ENCODE assay signal across 24 cellular contexts in the genomic region with DNA sequence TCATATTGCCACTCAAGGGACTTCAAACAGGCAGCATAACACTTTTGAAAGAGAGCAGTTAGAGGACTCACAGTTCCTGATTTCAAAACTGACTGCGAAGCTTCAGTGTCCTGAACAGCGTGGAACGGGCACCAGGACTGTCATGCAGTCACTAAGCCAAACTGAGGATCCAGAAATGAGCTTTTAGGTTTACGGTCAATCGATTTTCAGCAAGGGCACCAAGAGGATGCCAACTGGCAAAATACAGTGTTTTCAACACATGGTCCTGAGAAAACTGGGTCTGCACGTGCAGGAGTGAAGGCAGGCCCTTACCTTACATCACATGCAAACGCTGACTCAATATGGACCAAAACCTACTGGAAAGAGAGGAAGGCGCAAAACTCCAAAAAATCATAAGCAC. TPM values are rescaled to one million over a fixed set of nuclear protein-coding genes. Genes with fewer than 3 reads are reported as not detected.
DNase-seq lines count a peak whose midpoint lies in the region; ATAC-seq and TF ChIP-seq lines count a peak whose summit lies in the region.
"Had no signal": no experiment of that assay in that cellular context is flagged by ENCODE, and none has a peak within 500 bp of the region (broad histone marks: within the 10 kb centered on the region; RNA-seq: fewer than 3 reads in every experiment).

No MANE protein-coding gene starts in this region.

- no peaks in the 10 kb centered on the region for H3K9me3 ChIP-seq in Panc1 (ENCODE audit: control insufficient read depth, insufficient read depth, low read depth, low read length)
- H3K9me3 ChIP-seq in liver (ENCODE audit: control insufficient read depth in 4 of 4, low read length in 3 of 4), result no peaks in the 10 kb centered on the region
- no peaks in the 10 kb centered on the region for H3K9me3 ChIP-seq in tibial artery
- H3K9me3 ChIP-seq in CD4-positive, alpha-beta memory T cell (ENCODE audit: control insufficient read depth in 1 of 2, low read length in 2 of 2), result no peaks in the 10 kb centered on the region
- H3K9me3 ChIP-seq: A549 had no signal

- no peak overlapping the region for H3K4me3 Mint-ChIP-seq in CD4-positive, alpha-beta memory T cell
- H3K4me3 Mint-ChIP-seq: H9, HFFc6 had no signal

- CTCF ChIA-PET in Panc1 (lab: Charles Lee), result no interaction called here
- CTCF ChIA-PET in CD4-positive, alpha-beta memory T cell (lab: Charles Lee; ENCODE audit: partially characterized antibody), result interaction anchor here (0.9 kb wide), 1 partner anchor 84 kb away, joined by 3 read pairs; no protein-coding TSS in a partner anchor

- no peaks in the 10 kb centered on the region for H3K27me3 ChIP-seq in Panc1 (ENCODE audit: control insufficient read depth, insufficient read depth, low read length)
- no peaks in the 10 kb centered on the region for H3K27me3 ChIP-seq in liver (ENCODE audit: control insufficient read depth in 4 of 4, insufficient read depth in 4 of 4, low read length in 3 of 4)
- no peaks in the 10 kb centered on the region for H3K27me3 ChIP-seq in tibial artery
- H3K27me3 ChIP-seq in CD4-positive, alpha-beta memory T cell (ENCODE audit: insufficient read depth, low read length), result no peaks in the 10 kb centered on the region

- H3K4me3 ChIP-seq in Panc1 (ENCODE audit: low read depth in 2 of 2, low read length in 2 of 2) (no peak overlapping the region), liver (ENCODE audit: low read depth in 1 of 3, low read length in 3 of 3) (no peak overlapping the region), tibial artery (no peak overlapping the region)
- no peak overlapping the region for H3K4me3 ChIP-seq in CD4-positive, alpha-beta memory T cell (ENCODE audit: low read length in 2 of 2)
- H3K4me3 ChIP-seq: A549, GM23248 had no signal

- ATAC-seq in Panc1, result no peak
- ATAC-seq in HG02623 (IDR thresholded peaks at IDR 0.05; ENCODE audit: unreplicated experiment), result no peak
- ATAC-seq: A549 had no signal

- TF ChIP-seq CTCF in Panc1 (IDR thresholded peaks at IDR 0.05), result no peak
- TF ChIP-seq CTCF in liver (IDR thresholded peaks at IDR 0.05; ENCODE audit: low read depth, low read length, missing input control), result no peak
- no peak for TF ChIP-seq CTCF in tibial artery (IDR thresholded peaks at IDR 0.05)

- peaks cover 4 to 15% of the 10 kb centered on the region in 2 donors for H3K36me3 Mint-ChIP-seq in CD4-positive, alpha-beta memory T cell

- no peaks in the 10 kb centered on the region for H3K9me3 Mint-ChIP-seq in CD4-positive, alpha-beta memory T cell
- H3K9me3 Mint-ChIP-seq: H9, HFFc6 had no signal

- H3K4me1 Mint-ChIP-seq in CD4-positive, alpha-beta memory T cell, result peaks cover 22 to 53% (median 27%) of the 10 kb centered on the region in 4 donors

- POLR2A ChIA-PET in Panc1 (lab: Charles Lee), result no interaction called here
- POLR2A ChIA-PET in CD4-positive, alpha-beta memory T cell (lab: Charles Lee; ENCODE audit: partially characterized antibody), result interaction anchor here (1.1 kb wide), 1 partner anchor 16 kb away, joined by 3 read pairs; a partner anchor contains a TSS

- in situ Hi-C loops in Panc1 (cut with HindIII; ENCODE audit: low pct_unique_long_range_greater_than_20kb, low sequenced_read_pairs), result no loop called here

- H3K4me1 ChIP-seq in Panc1 (ENCODE audit: control insufficient read depth, insufficient read depth, low read length) (no peaks in the 10 kb centered on the region), liver (ENCODE audit: control insufficient read depth in 4 of 4, insufficient read depth in 4 of 4, low read length in 3 of 4) (peaks cover 16 to 43% (median 30%) of the 10 kb centered on the region in 4 donors), tibial artery (peaks cover 0 to 5% (median 0%) of the 10 kb centered on the region in 4 donors)
- no peaks in the 10 kb centered on the region for H3K4me1 ChIP-seq in CD4-positive, alpha-beta memory T cell (ENCODE audit: insufficient read depth, low read length)

- peak; percentile 6 for DNase-seq in D341Med (ENCODE audit: low spot score)
- no peak for DNase-seq in Panc1 (ENCODE audit: low read depth, low spot score)
- no peak for DNase-seq in tibial artery
- DNase-seq in CD4-positive, alpha-beta memory T cell, result no peak
- no peak for DNase-seq in NCI-H2196 treated with DMSO at 0.1 percent for 48 hours (lab: John Stamatoyannopoulos, UW; ENCODE audit: unreplicated experiment)
- DNase-seq: AML-193, DMS53, GM23248, H9, HFFc6, Karpas-422, NCI-H1092 treated with DMSO at 0.1 percent for 48 hours, NCI-H1436 treated with DMSO at 0.1 percent for 48 hours, NCI-H187 treated with DMSO at 0.1 percent for 48 hours, NCI-H2171 treated with DMSO at 0.1 percent for 48 hours, NCI-H524, NCI-H774, SHP77, T-helper 1 cell had no signal

- intact Hi-C loops in Panc1 (cut with micrococcal nuclease; ENCODE audit: unreplicated experiment) (loop anchor here (10.0 kb wide), 1 partner anchor 190 kb away; no protein-coding TSS in a partner anchor), tibial artery (cut with DNase I; ENCODE audit: low total_unique reads) (no loop called here)
- intact Hi-C loops in CD4-positive, alpha-beta memory T cell (cut with micrococcal nuclease), result no loop called here

- TSS peak; percentile 51 for BruUV-seq in Panc1 (replicated peaks; lab: Mats Ljungman, UMichigan)

- TF ChIP-seq RAD21 in liver (IDR thresholded peaks at IDR 0.05), result no peak

- peak overlapping the region in 2 of 7 donors; percentile 38 to 82 for H3K27ac Mint-ChIP-seq in CD4-positive, alpha-beta memory T cell
- H3K27ac Mint-ChIP-seq: H9, HFFc6 had no signal

- H3K9ac ChIP-seq in liver (ENCODE audit: low read depth in 1 of 2, low read length in 2 of 2), result no peak overlapping the region
- H3K9ac ChIP-seq: GM23248 had no signal

- no peaks in the 10 kb centered on the region for H3K36me3 ChIP-seq in Panc1 (ENCODE audit: control insufficient read depth, insufficient read depth, low read length)
- H3K36me3 ChIP-seq in liver (ENCODE audit: control insufficient read depth in 4 of 4, insufficient read depth in 3 of 4, low read depth in 1 of 4, low read length in 3 of 4), result no peaks in the 10 kb centered on the region
- peaks cover 0 to 27% (median 3%) of the 10 kb centered on the region in 3 donors for H3K36me3 ChIP-seq in tibial artery
- no peaks in the 10 kb centered on the region for H3K36me3 ChIP-seq in CD4-positive, alpha-beta memory T cell (ENCODE audit: insufficient read depth, low read length)

- no peak overlapping the region for H3K27ac ChIP-seq in Panc1 (ENCODE audit: low read length)
- H3K27ac ChIP-seq in liver (ENCODE audit: low read depth in 1 of 2, low read length in 2 of 2), result peak overlapping the region; percentile 72 to 77
- no peak overlapping the region for H3K27ac ChIP-seq in tibial artery
- H3K27ac ChIP-seq in CD4-positive, alpha-beta memory T cell (ENCODE audit: low read depth, low read length), result no peak overlapping the region
- H3K27ac ChIP-seq: A549, C4-2B, GM23248, HL-60 had no signal

- 41% methylated on average over 8 of the region's 8 CpGs for WGBS in liver

- no peaks in the 10 kb centered on the region for H3K27me3 Mint-ChIP-seq in CD4-positive, alpha-beta memory T cell

TF ChIP-seq in liver, 16 proteins besides CTCF, POLR2A, EP300 and RAD21 (continues in another document):
- TF ChIP-seq SP1 (IDR thresholded peaks at IDR 0.05), result no peak
- no peak for TF ChIP-seq HNF4G (IDR thresholded peaks at IDR 0.05)
- TF ChIP-seq EGR1 (IDR thresholded peaks at IDR 0.05; ENCODE audit: low read depth in 2 of 2), result peak in 1 of 2 donors; percentile 27
- TF ChIP-seq JUND (IDR thresholded peaks at IDR 0.05), result peak in 1 of 2 donors; percentile 79
- TF ChIP-seq, protein P1, sequence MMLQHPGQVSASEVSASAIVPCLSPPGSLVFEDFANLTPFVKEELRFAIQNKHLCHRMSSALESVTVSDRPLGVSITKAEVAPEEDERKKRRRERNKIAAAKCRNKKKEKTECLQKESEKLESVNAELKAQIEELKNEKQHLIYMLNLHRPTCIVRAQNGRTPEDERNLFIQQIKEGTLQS (IDR thresholded peaks at IDR 0.05), result no peak
- no peak for TF ChIP-seq FOXA2 (IDR thresholded peaks at IDR 0.05)
- peak; percentile 48 to 97 for TF ChIP-seq RXRA (IDR thresholded peaks at IDR 0.05)

RNA-seq across cellular contexts. Expression of a gene that starts 15.6 kb away (rescaled TPM):
- total RNA-seq in Panc1 (2021; ENCODE audit: unreplicated experiment) (25.0 TPM), liver (10 to 100 TPM; 13.0 to 24.1 TPM)
- polyA plus RNA-seq in Panc1 (2012; ENCODE audit: insufficient read length), result 23.6 TPM
- polyA plus RNA-seq in liver, result 1 to 10 TPM; 4.6 to 8.3 TPM
- total RNA-seq in CD4-positive, alpha-beta memory T cell, result 10 to 100 TPM; 49.7 to 56.0 TPM
- 10 to 100 TPM in 1 of 2 donors, 1 to 10 TPM in 1; 3.0 to 10.2 TPM for polyA plus RNA-seq in CD4-positive, alpha-beta memory T cell

RNA-seq across cellular contexts. Expression of a gene that starts 29.4 kb away (rescaled TPM):
- total RNA-seq in Panc1 (2021; ENCODE audit: unreplicated experiment) (55.2 TPM), liver (10 to 100 TPM; 10.2 to 21.9 TPM)
- polyA plus RNA-seq in Panc1 (2012; ENCODE audit: insufficient read length), result 72.3 TPM
- polyA plus RNA-seq in liver, result 1 to 10 TPM; 5.1 to 9.5 TPM
- total RNA-seq in CD4-positive, alpha-beta memory T cell, result 10 to 100 TPM; 70.9 to 76.6 TPM
- polyA plus RNA-seq in CD4-positive, alpha-beta memory T cell, result 1 to 10 TPM; 1.9 to 7.7 TPM

RNA-seq across cellular contexts. Expression of a gene that starts 36.8 kb away (rescaled TPM):
- total RNA-seq in Panc1 (2021; ENCODE audit: unreplicated experiment) (0.26 TPM), liver (10 to 100 TPM; 15.9 to 17.5 TPM)
- polyA plus RNA-seq in Panc1 (2012; ENCODE audit: insufficient read length), result not detected
- polyA plus RNA-seq in liver, result 10 to 100 TPM in 1 of 2 donors, 1 to 10 TPM in 1; 5.8 to 18.1 TPM
- 10 to 100 TPM; 52.0 to 56.7 TPM for total RNA-seq in CD4-positive, alpha-beta memory T cell
- 10 to 100 TPM in 1 of 2 donors, 1 to 10 TPM in 1; 5.4 to 17.4 TPM for polyA plus RNA-seq in CD4-positive, alpha-beta memory T cell

Comparison
In these comparisons a context has a peak if more than half of its experiments do, and no peak if none do; other contexts are left out.
1. H3K27ac ChIP-seq: peak in liver (2 of 2); none in Panc1 (single experiment), tibial artery (0 of 2) and CD4-positive, alpha-beta memory T cell (single experiment).
2. RNA of a gene that starts 36.8 kb away (total RNA-seq): 52.0 to 56.7 TPM in CD4-positive, alpha-beta memory T cell and 15.9 to 17.5 TPM in liver; 0.26 TPM in Panc1 (single experiment); every median in the first group is over 10 times any median in the second.